2 cellular contexts compared by ENCODE assay signal in the genomic region with DNA sequence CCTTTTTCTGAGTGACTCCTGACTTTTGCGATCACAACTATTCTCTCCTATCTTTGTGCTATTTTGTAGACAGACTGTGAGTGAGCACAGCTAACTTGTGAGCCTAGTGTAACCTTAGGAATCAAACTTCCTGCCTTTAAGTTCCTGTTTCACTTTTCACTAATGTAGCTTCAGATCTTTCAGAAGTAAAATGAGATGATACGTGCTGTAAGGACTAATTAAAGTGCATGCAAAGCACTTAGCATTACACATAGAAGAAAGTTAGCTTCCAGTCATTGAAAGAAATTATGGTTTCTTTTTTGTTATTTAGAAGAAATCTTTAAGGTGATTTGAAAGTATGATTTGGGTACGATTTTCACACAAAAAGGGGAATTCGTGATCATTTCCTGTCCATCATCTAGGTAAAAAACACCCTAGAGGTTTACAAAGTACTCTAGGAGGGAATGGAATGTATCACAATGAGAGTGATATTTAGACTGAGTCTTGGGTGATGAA.
TF ChIP-seq lines count a peak whose summit lies in the region.

No MANE protein-coding gene starts in this region.

TF ChIP-seq in SK-N-SH, 30 proteins besides CTCF, POLR2A, EP300 and RAD21:
- TF ChIP-seq CHD2 (IDR thresholded peaks at IDR 0.05; ENCODE audit: low read length, partially characterized antibody) (no peak), IRF3 (IDR thresholded peaks at IDR 0.05; ENCODE audit: low read depth, low read length) (no peak), MEF2A (IDR thresholded peaks at IDR 0.05; ENCODE audit: borderline replicate concordance, low read depth) (no peak), FOXJ3 (CRISPR knock-in tag; IDR thresholded peaks at IDR 0.05) (no peak)
- TF ChIP-seq, protein P1, sequence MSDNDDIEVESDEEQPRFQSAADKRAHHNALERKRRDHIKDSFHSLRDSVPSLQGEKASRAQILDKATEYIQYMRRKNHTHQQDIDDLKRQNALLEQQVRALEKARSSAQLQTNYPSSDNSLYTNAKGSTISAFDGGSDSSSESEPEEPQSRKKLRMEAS (IDR thresholded peaks at IDR 0.05; ENCODE audit: low read depth): no peak

TF ChIP-seq in SK-N-SH treated with all-trans-retinoic acid at 6 μM for 48 hours, 23 proteins besides CTCF, POLR2A, EP300 and RAD21 (continued from another document):
- TF ChIP-seq ESRRG (CRISPR knock-in tag; IDR thresholded peaks at IDR 0.05) (no peak), GLIS3 (CRISPR knock-in tag; IDR thresholded peaks at IDR 0.05) (no peak), ISL1 (CRISPR knock-in tag; IDR thresholded peaks at IDR 0.05) (no peak), CSDC2 (CRISPR knock-in tag; IDR thresholded peaks at IDR 0.05) (no peak), ZFP30 (CRISPR knock-in tag; IDR thresholded peaks at IDR 0.05) (no peak), SNAI2 (CRISPR knock-in tag; IDR thresholded peaks at IDR 0.05) (no peak), ZNF8 (CRISPR knock-in tag; IDR thresholded peaks at IDR 0.05) (no peak), ZNF70 (CRISPR knock-in tag; IDR thresholded peaks at IDR 0.05) (no peak), PPARA (CRISPR knock-in tag; IDR thresholded peaks at IDR 0.05; ENCODE audit: borderline replicate concordance) (no peak), RARB (CRISPR knock-in tag; IDR thresholded peaks at IDR 0.05) (no peak), TOX (CRISPR knock-in tag; IDR thresholded peaks at IDR 0.05; ENCODE audit: borderline replicate concordance) (no peak), ZC3H10 (CRISPR knock-in tag; IDR thresholded peaks at IDR 0.05) (no peak), CSRNP3 (CRISPR knock-in tag; IDR thresholded peaks at IDR 0.05) (no peak)
- TF ChIP-seq, protein P2, sequence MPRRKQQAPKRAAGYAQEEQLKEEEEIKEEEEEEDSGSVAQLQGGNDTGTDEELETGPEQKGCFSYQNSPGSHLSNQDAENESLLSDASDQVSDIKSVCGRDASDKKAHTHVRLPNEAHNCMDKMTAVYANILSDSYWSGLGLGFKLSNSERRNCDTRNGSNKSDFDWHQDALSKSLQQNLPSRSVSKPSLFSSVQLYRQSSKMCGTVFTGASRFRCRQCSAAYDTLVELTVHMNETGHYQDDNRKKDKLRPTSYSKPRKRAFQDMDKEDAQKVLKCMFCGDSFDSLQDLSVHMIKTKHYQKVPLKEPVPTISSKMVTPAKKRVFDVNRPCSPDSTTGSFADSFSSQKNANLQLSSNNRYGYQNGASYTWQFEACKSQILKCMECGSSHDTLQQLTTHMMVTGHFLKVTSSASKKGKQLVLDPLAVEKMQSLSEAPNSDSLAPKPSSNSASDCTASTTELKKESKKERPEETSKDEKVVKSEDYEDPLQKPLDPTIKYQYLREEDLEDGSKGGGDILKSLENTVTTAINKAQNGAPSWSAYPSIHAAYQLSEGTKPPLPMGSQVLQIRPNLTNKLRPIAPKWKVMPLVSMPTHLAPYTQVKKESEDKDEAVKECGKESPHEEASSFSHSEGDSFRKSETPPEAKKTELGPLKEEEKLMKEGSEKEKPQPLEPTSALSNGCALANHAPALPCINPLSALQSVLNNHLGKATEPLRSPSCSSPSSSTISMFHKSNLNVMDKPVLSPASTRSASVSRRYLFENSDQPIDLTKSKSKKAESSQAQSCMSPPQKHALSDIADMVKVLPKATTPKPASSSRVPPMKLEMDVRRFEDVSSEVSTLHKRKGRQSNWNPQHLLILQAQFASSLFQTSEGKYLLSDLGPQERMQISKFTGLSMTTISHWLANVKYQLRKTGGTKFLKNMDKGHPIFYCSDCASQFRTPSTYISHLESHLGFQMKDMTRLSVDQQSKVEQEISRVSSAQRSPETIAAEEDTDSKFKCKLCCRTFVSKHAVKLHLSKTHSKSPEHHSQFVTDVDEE (CRISPR knock-in tag; IDR thresholded peaks at IDR 0.05): no peak
- TF ChIP-seq, protein P3, sequence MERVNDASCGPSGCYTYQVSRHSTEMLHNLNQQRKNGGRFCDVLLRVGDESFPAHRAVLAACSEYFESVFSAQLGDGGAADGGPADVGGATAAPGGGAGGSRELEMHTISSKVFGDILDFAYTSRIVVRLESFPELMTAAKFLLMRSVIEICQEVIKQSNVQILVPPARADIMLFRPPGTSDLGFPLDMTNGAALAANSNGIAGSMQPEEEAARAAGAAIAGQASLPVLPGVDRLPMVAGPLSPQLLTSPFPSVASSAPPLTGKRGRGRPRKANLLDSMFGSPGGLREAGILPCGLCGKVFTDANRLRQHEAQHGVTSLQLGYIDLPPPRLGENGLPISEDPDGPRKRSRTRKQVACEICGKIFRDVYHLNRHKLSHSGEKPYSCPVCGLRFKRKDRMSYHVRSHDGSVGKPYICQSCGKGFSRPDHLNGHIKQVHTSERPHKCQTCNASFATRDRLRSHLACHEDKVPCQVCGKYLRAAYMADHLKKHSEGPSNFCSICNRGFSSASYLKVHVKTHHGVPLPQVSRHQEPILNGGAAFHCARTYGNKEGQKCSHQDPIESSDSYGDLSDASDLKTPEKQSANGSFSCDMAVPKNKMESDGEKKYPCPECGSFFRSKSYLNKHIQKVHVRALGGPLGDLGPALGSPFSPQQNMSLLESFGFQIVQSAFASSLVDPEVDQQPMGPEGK (CRISPR knock-in tag; IDR thresholded peaks at IDR 0.05; ENCODE audit: borderline replicate concordance): no peak
- TF ChIP-seq, protein P4, sequence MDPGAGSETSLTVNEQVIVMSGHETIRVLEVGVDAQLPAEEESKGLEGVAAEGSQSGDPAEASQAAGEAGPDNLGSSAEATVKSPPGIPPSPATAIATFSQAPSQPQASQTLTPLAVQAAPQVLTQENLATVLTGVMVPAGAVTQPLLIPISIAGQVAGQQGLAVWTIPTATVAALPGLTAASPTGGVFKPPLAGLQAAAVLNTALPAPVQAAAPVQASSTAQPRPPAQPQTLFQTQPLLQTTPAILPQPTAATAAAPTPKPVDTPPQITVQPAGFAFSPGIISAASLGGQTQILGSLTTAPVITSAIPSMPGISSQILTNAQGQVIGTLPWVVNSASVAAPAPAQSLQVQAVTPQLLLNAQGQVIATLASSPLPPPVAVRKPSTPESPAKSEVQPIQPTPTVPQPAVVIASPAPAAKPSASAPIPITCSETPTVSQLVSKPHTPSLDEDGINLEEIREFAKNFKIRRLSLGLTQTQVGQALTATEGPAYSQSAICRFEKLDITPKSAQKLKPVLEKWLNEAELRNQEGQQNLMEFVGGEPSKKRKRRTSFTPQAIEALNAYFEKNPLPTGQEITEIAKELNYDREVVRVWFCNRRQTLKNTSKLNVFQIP (CRISPR knock-in tag; IDR thresholded peaks at IDR 0.05; ENCODE audit: borderline replicate concordance, low read depth): no peak
